ENCODE assay signal across 21 cellular contexts in genomic region chr3:161637559-161637958, GRCh38.
A peak's percentile ranks its signal among the peaks of the same experiment; 100 is the strongest.
DNase-seq lines count a peak whose midpoint lies in the region; ATAC-seq and TF ChIP-seq lines count a peak whose summit lies in the region.
"Had no signal": no experiment of that assay in that cellular context is flagged by ENCODE, and none has a peak within 500 bp of the region (broad histone marks: within the 10 kb centered on the region; RNA-seq: fewer than 3 reads in every experiment).

No MANE protein-coding gene starts in this region.

- H4K91ac ChIP-seq in trophoblast cell (ENCODE audit: low read depth, low read length): no peak overlapping the region

- H3K36me3 Mint-ChIP-seq in WTC11: peaks cover 3% of the 10 kb centered on the region; the same call in 1 of the 2 replicates
- no peaks in the 10 kb centered on the region for H3K36me3 Mint-ChIP-seq in activated naive CD8-positive, alpha-beta T cell treated with anti-CD3 and anti-CD28 coated beads for 36 hours
- H3K36me3 Mint-ChIP-seq: CD14-positive monocyte; CD8-positive, alpha-beta memory T cell had no signal

- H3K9ac ChIP-seq in iPS-20b (ENCODE audit: low read depth, low read length) (no peak overlapping the region; the same call in 1 of the 2 replicates), trophoblast cell (ENCODE audit: low read length) (no peak overlapping the region)
- H3K9ac ChIP-seq: BLaER1 treated with 17β-estradiol and CSF1 and Interleukin-3, amounts not matched to agents 10 nM and 100 nM had no signal

- no peak overlapping the region for H2BK12ac ChIP-seq in trophoblast cell (ENCODE audit: low read length)

- H3K4me3 Mint-ChIP-seq in WTC11: no peak overlapping the region
- no peak overlapping the region for H3K4me3 Mint-ChIP-seq in activated naive CD8-positive, alpha-beta T cell treated with anti-CD3 and anti-CD28 coated beads for 36 hours
- H3K4me3 Mint-ChIP-seq: CD14-positive monocyte; CD4-positive, alpha-beta T cell; CD8-positive, alpha-beta memory T cell had no signal

- CTCF ChIA-PET in WTC11 (lab: Charles Lee): no interaction called here

- no peak overlapping the region for H3K4me2 ChIP-seq in trophoblast cell (ENCODE audit: low read length)
- H3K4me2 ChIP-seq: A549; BLaER1 treated with 17β-estradiol and CSF1 and Interleukin-3, amounts not matched to agents 10 nM and 100 nM had no signal

- H2AFZ ChIP-seq in trophoblast cell (ENCODE audit: insufficient read depth, low read length, poor library complexity): no peak overlapping the region

- no peak overlapping the region for H3K14ac ChIP-seq in trophoblast cell (ENCODE audit: low read length)

- no peak overlapping the region for H3K4ac ChIP-seq in trophoblast cell (ENCODE audit: low read depth, low read length)

- no peaks in the 10 kb centered on the region for H3K27me3 Mint-ChIP-seq in WTC11 (ENCODE audit: low read depth)
- H3K27me3 Mint-ChIP-seq in activated naive CD8-positive, alpha-beta T cell treated with anti-CD3 and anti-CD28 coated beads for 36 hours: peaks cover 4% of the 10 kb centered on the region
- H3K27me3 Mint-ChIP-seq: CD4-positive, alpha-beta T cell had no signal

- no peak overlapping the region for H4K12ac ChIP-seq in trophoblast cell (ENCODE audit: low read depth, low read length)

- H2AK5ac ChIP-seq in trophoblast cell (ENCODE audit: low read length): no peak overlapping the region

- no peaks in the 10 kb centered on the region for H3K79me2 ChIP-seq in trophoblast cell (ENCODE audit: control insufficient read depth, insufficient read depth, low read length, poor library complexity)

- H2BK120ac ChIP-seq in trophoblast cell (ENCODE audit: insufficient read depth, low read length, poor library complexity): no peak overlapping the region

- H3K9me3 Mint-ChIP-seq in WTC11: peaks cover 9% of the 10 kb centered on the region; the same call in 1 of the 2 replicates
- H3K9me3 Mint-ChIP-seq in activated naive CD8-positive, alpha-beta T cell treated with anti-CD3 and anti-CD28 coated beads for 36 hours: no peaks in the 10 kb centered on the region

- peak overlapping the region; percentile 1 for H3K27ac ChIP-seq in iPS-20b (ENCODE audit: low read length)
- H3K27ac ChIP-seq in trophoblast cell (ENCODE audit: low read depth, low read length): peak overlapping the region; percentile 46
- H3K27ac ChIP-seq: A549; BLaER1 treated with 17β-estradiol and CSF1 and Interleukin-3, amounts not matched to agents 10 nM and 100 nM had no signal

- H2BK5ac ChIP-seq in trophoblast cell (ENCODE audit: low read depth, low read length, poor library complexity): no peak overlapping the region

- POLR2A ChIA-PET in WTC11 (lab: Charles Lee): no interaction called here

- H3K27ac Mint-ChIP-seq in WTC11: peak overlapping the region; percentile 75
- no peak overlapping the region for H3K27ac Mint-ChIP-seq in activated naive CD8-positive, alpha-beta T cell treated with anti-CD3 and anti-CD28 coated beads for 36 hours
- H3K27ac Mint-ChIP-seq: CD14-positive monocyte; CD4-positive, alpha-beta T cell had no signal

- no peaks in the 10 kb centered on the region for H3K79me1 ChIP-seq in trophoblast cell (ENCODE audit: low read length)

- no peaks in the 10 kb centered on the region for H3K27me3 ChIP-seq in iPS-20b (ENCODE audit: insufficient read depth, low read length)
- H3K27me3 ChIP-seq in trophoblast cell (ENCODE audit: insufficient read depth, low read length): no peaks in the 10 kb centered on the region
- H3K27me3 ChIP-seq: BE2C; BLaER1 treated with 17β-estradiol and CSF1 and Interleukin-3, amounts not matched to agents 10 nM and 100 nM had no signal

- no peak for TF ChIP-seq CTCF in WTC11 (IDR thresholded peaks at IDR 0.05)

- H3K23ac ChIP-seq in trophoblast cell (ENCODE audit: low read length): no peak overlapping the region

- DNase-seq in ELF-1 (ENCODE audit: low read depth, low spot score) (peak; percentile 72), WTC11 (ENCODE audit: low spot score) (no peak), trophoblast cell (no peak), left lobe of liver (ENCODE audit: low spot score) (no peak), T-helper 1 cell (no peak)
- DNase-seq in activated naive CD8-positive, alpha-beta T cell treated with anti-CD3 and anti-CD28 coated beads for 36 hours: no peak
- no peak for DNase-seq in activated T-cell treated with anti-CD3 and anti-CD28 coated beads, Interleukin-2, amount 50 U/mL, for 48 hours
- DNase-seq: 8988T; ACHN; AML-193; BE2C; CD4-positive, alpha-beta T cell; CD8-positive, alpha-beta memory T cell; DMS53; DMS79 treated with DMSO at 0.1 percent for 48 hours; H7 had no signal

- peaks cover 69% of the 10 kb centered on the region for H3K4me1 Mint-ChIP-seq in WTC11
- no peaks in the 10 kb centered on the region for H3K4me1 Mint-ChIP-seq in activated naive CD8-positive, alpha-beta T cell treated with anti-CD3 and anti-CD28 coated beads for 36 hours
- H3K4me1 Mint-ChIP-seq: CD14-positive monocyte; CD8-positive, alpha-beta memory T cell had no signal

- H4K8ac ChIP-seq in trophoblast cell (ENCODE audit: low read depth, low read length): no peak overlapping the region

- H3K18ac ChIP-seq in trophoblast cell (ENCODE audit: low read length): no peak overlapping the region

- H3K4me3 ChIP-seq in iPS-20b (ENCODE audit: low read length) (no peak overlapping the region), trophoblast cell (ENCODE audit: low read depth, low read length) (no peak overlapping the region)
- H3K4me3 ChIP-seq: A549; BLaER1 treated with 17β-estradiol and CSF1 and Interleukin-3, amounts not matched to agents 10 nM and 100 nM had no signal

- H3K9me3 ChIP-seq in iPS-20b (ENCODE audit: insufficient read depth, low read depth, low read length): peaks cover 5% of the 10 kb centered on the region; the same call in 1 of the 2 replicates
- no peaks in the 10 kb centered on the region for H3K9me3 ChIP-seq in trophoblast cell (ENCODE audit: insufficient read depth, low read depth, low read length)
- H3K9me3 ChIP-seq: A549; BE2C; BLaER1 treated with 17β-estradiol and CSF1 and Interleukin-3, amounts not matched to agents 10 nM and 100 nM had no signal

- peaks cover 36% of the 10 kb centered on the region; the same call in 1 of the 2 replicates for H3K4me1 ChIP-seq in iPS-20b (ENCODE audit: insufficient read depth, low read length)
- H3K4me1 ChIP-seq in trophoblast cell (ENCODE audit: control insufficient read depth in 1 of 2, insufficient read depth in 2 of 2, low read length in 2 of 2): peaks cover 2% of the 10 kb centered on the region in 2 experiments
- H3K4me1 ChIP-seq: A549; BE2C; BLaER1 treated with 17β-estradiol and CSF1 and Interleukin-3, amounts not matched to agents 10 nM and 100 nM had no signal

- H3K36me3 ChIP-seq in iPS-20b (ENCODE audit: insufficient read depth, low read depth, low read length) (no peaks in the 10 kb centered on the region), trophoblast cell (ENCODE audit: control insufficient read depth in 1 of 2, insufficient read depth in 2 of 2, low read length in 2 of 2) (no peaks in the 10 kb centered on the region)
- H3K36me3 ChIP-seq: BE2C; BLaER1 treated with 17β-estradiol and CSF1 and Interleukin-3, amounts not matched to agents 10 nM and 100 nM had no signal

- ATAC-seq in WTC11 (peak; percentile 72), left lobe of liver (no peak)
- ATAC-seq: A549, HCT116 had no signal

- WGBS in trophoblast cell (ENCODE audit: extremely low coverage, insufficient coverage, insufficient read length): no CpG with 5 or more reads among the region's 2 CpGs

TF ChIP-seq in WTC11, 78 proteins besides CTCF, POLR2A, EP300 and RAD21 (continues in another document):
- no peak for TF ChIP-seq ELF4 (CRISPR knock-in tag; IDR thresholded peaks at IDR 0.05; ENCODE audit: low read depth)
- TF ChIP-seq AFF4 (CRISPR knock-in tag; IDR thresholded peaks at IDR 0.05; ENCODE audit: borderline replicate concordance): no peak
- TF ChIP-seq ZNF423 (CRISPR knock-in tag; IDR thresholded peaks at IDR 0.05): no peak
- TF ChIP-seq MAX (CRISPR knock-in tag; IDR thresholded peaks at IDR 0.05): no peak
- no peak for TF ChIP-seq GABPB1 (CRISPR knock-in tag; IDR thresholded peaks at IDR 0.05)
- TF ChIP-seq ZNF121 (CRISPR knock-in tag; IDR thresholded peaks at IDR 0.05): no peak
- no peak for TF ChIP-seq IRF2 (CRISPR knock-in tag; IDR thresholded peaks at IDR 0.05; ENCODE audit: borderline replicate concordance, low read depth)
